In genomic region chr2:75710577-75711253, GRCh38 we compare ENCODE assay signal across 8 cellular contexts. TPM values are rescaled to one million over a fixed set of nuclear protein-coding genes. Genes with fewer than 3 reads are reported as not detected.
DNase-seq lines count a peak whose midpoint lies in the region; ATAC-seq and TF ChIP-seq lines count a peak whose summit lies in the region.

TSS of gene GCFC2 (minus strand) at chr2:75710915. CDS start at chr2:75710855, 60 bp downstream.

- no peaks in the 10 kb centered on the region for H3K9me3 ChIP-seq in T-helper 17 cell (ENCODE audit: control insufficient read depth, low read length, poor library complexity, severe bottlenecking)
- no peaks in the 10 kb centered on the region for H3K9me3 ChIP-seq in right cardiac atrium (ENCODE audit: control insufficient read depth, low read length)
- no peaks in the 10 kb centered on the region for H3K9me3 ChIP-seq in aorta (ENCODE audit: control insufficient read depth, low read length)

- WGBS in right cardiac atrium, result under 1% methylated on average over 66 of the region's 66 CpGs
- 1% methylated on average over 57 to 66 of the region's 66 CpGs for WGBS in aorta, 2 donors

- peak within 1 kb of the TSS; percentile 73 for H3K9ac ChIP-seq in rectal smooth muscle tissue (ENCODE audit: low read length)

- TF ChIP-seq POLR2A in GM15510 (IDR thresholded peaks at IDR 0.05; ENCODE audit: borderline replicate concordance, extremely low read depth, insufficient read length), result peak; percentile 75

- H3K4me1 ChIP-seq in right cardiac atrium (ENCODE audit: control insufficient read depth, insufficient read depth, low read length) (no peaks in the 10 kb centered on the region), rectal smooth muscle tissue (ENCODE audit: control insufficient read depth, insufficient read depth, low read length) (peaks cover 8% of the 10 kb centered on the region), aorta (ENCODE audit: control insufficient read depth in 1 of 2, insufficient read depth in 2 of 2, low read length in 2 of 2) (peaks cover 0 to 2% of the 10 kb centered on the region in 2 donors)

- intact Hi-C loops in right cardiac atrium (cut with DNase I), result no loop called here
- intact Hi-C loops in aorta (cut with DNase I), result no loop called here

- H3K4me3 ChIP-seq in right cardiac atrium (ENCODE audit: low read length) (peak within 1 kb of the TSS; percentile 95), rectal smooth muscle tissue (ENCODE audit: low read length) (peak within 1 kb of the TSS; percentile 71), aorta (ENCODE audit: low read length in 2 of 2) (peak within 1 kb of the TSS; percentile 83 to 93)

- H3K27me3 ChIP-seq in right cardiac atrium (ENCODE audit: control insufficient read depth, insufficient read depth) (no peaks in the 10 kb centered on the region), rectal smooth muscle tissue (ENCODE audit: control insufficient read depth, insufficient read depth, low read length) (no peaks in the 10 kb centered on the region), aorta (ENCODE audit: control insufficient read depth in 1 of 2, insufficient read depth in 2 of 2, low read length in 1 of 2) (no peaks in the 10 kb centered on the region)

- H3K36me3 Mint-ChIP-seq in T-helper 17 cell (ENCODE audit: low read depth), result peaks cover 2% of the 10 kb centered on the region

- DNase-seq in NCI-H146 treated with DMSO at 0.1 percent for 48 hours (lab: John Stamatoyannopoulos, UW; ENCODE audit: unreplicated experiment), result peak; percentile 57
- DNase-seq in T-helper 17 cell, result peak; percentile 71 to 72 (median 72)
- peak; percentile 92 to 97 (median 96) for DNase-seq in right cardiac atrium
- DNase-seq in aorta, result peak; percentile 93 to 96

- H3K27me3 Mint-ChIP-seq in T-helper 17 cell, result peaks cover 11% of the 10 kb centered on the region

- H3K36me3 ChIP-seq in rectal smooth muscle tissue (ENCODE audit: control insufficient read depth, insufficient read depth, low read length), result peaks cover 3% of the 10 kb centered on the region
- peaks cover 0 to 2% of the 10 kb centered on the region in 2 donors for H3K36me3 ChIP-seq in aorta (ENCODE audit: control insufficient read depth in 1 of 2, insufficient read depth in 2 of 2, low read length in 1 of 2)

- H3K4me1 Mint-ChIP-seq in T-helper 17 cell, result peaks cover 17% of the 10 kb centered on the region

- ATAC-seq in HG02884 (IDR thresholded peaks at IDR 0.05; ENCODE audit: unreplicated experiment), result peak; percentile 84
- peak; percentile 90 for ATAC-seq in T-helper 17 cell
- ATAC-seq in right cardiac atrium, result peak; percentile 99
- peak; percentile 97 for ATAC-seq in aorta (ENCODE audit: low FRiP score)

- peak within 1 kb of the TSS; percentile 90 for H3K4me3 Mint-ChIP-seq in T-helper 17 cell

- peak within 1 kb of the TSS; percentile 95 for H3K27ac Mint-ChIP-seq in T-helper 17 cell

- peak within 1 kb of the TSS; percentile 80 for H3K27ac ChIP-seq in angular gyrus (ENCODE audit: low read depth, low read length)
- H3K27ac ChIP-seq in right cardiac atrium (ENCODE audit: low read length), result peak within 1 kb of the TSS; percentile 85
- peak within 1 kb of the TSS; percentile 85 for H3K27ac ChIP-seq in rectal smooth muscle tissue (ENCODE audit: low read depth, low read length)
- H3K27ac ChIP-seq in aorta (ENCODE audit: low read depth in 1 of 2, low read length in 2 of 2), result peak within 1 kb of the TSS in 1 of 2 donors; percentile 82

RNA-seq across cellular contexts. Expression of gene GCFC2, which starts in this region (rescaled TPM):
- total RNA-seq in T-helper 17 cell (10 to 100 TPM; 17.1 to 22.4 TPM), right cardiac atrium (10 to 100 TPM in 2 of 4 donors, 1 to 10 TPM in 2; 8.3 to 16.1 (median 11.9) TPM), aorta (10 to 100 TPM; 19.4 to 22.8 TPM)
- polyA plus RNA-seq in right cardiac atrium (7.5 TPM), aorta (10 to 100 TPM; 16.8 to 25.9 TPM)
